In the genomic region with DNA sequence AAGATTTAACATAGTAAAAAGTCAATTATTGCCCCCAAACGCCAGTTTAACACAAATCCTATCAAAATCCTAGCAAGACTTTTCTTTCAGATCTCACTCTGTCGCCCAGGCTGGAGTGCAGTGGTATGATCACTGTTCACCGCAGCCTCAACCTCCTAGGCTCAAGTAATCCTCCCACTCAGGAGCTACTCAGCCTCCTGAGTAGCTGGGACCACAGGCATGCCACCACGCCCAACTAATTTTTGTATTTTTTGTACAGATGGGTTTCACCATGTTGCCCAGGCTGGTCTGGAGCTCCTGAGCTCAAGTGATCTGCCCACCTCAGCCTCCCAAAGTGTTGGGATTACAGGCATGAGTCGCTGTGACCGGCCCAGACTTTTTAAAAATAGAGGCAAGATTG, we compare ENCODE assay signal across 16 cellular contexts. TPM values are rescaled to one million over a fixed set of nuclear protein-coding genes. Genes with fewer than 3 reads are reported as not detected.
DNase-seq lines count a peak whose midpoint lies in the region; ATAC-seq and TF ChIP-seq lines count a peak whose summit lies in the region.
"Had no signal": no experiment of that assay in that cellular context is flagged by ENCODE, and none has a peak within 500 bp of the region (broad histone marks: within the 10 kb centered on the region; RNA-seq: fewer than 3 reads in every experiment).

No MANE protein-coding gene starts in this region.

- no peaks in the 10 kb centered on the region for H3K27me3 Mint-ChIP-seq in activated T-cell treated with anti-CD3 and anti-CD28 coated beads, Interleukin-2, amount 50 U/mL, for 24 hours
- no peaks in the 10 kb centered on the region for H3K27me3 Mint-ChIP-seq in chondrocyte (ENCODE audit: low read depth)
- H3K27me3 Mint-ChIP-seq: activated CD4-positive, alpha-beta memory T cell treated with anti-CD3 and anti-CD28 coated beads, Interleukin-2, amount 10 ng/mL, durations not matched to agents 7 days and 5 days; CD4-positive, alpha-beta memory T cell had no signal

- ATAC-seq in HG03045 (IDR thresholded peaks at IDR 0.05; ENCODE audit: unreplicated experiment) (no peak), HG03135 (IDR thresholded peaks at IDR 0.05; ENCODE audit: unreplicated experiment) (no peak)

- peaks cover 62% of the 10 kb centered on the region for H3K79me2 ChIP-seq in osteoblast (ENCODE audit: insufficient read depth, low read length)

- TF ChIP-seq CTCF in chondrocyte (IDR thresholded peaks at IDR 0.05) (no peak), osteoblast (IDR thresholded peaks at IDR 0.05; ENCODE audit: extremely low read depth, low read depth, low read length) (no peak)

- peak overlapping the region; percentile 87 for H3K27ac Mint-ChIP-seq in activated T-cell treated with anti-CD3 and anti-CD28 coated beads, Interleukin-2, amount 50 U/mL, for 24 hours
- H3K27ac Mint-ChIP-seq in chondrocyte (ENCODE audit: unreplicated experiment), result peak overlapping the region; percentile 2

- peaks cover 24% of the 10 kb centered on the region for H3K36me3 ChIP-seq in osteoblast (ENCODE audit: insufficient read depth, low read length)

- no peak overlapping the region for H3K4me3 Mint-ChIP-seq in activated T-cell treated with anti-CD3 and anti-CD28 coated beads, Interleukin-2, amount 50 U/mL, for 24 hours
- no peak overlapping the region for H3K4me3 Mint-ChIP-seq in chondrocyte (ENCODE audit: unreplicated experiment)

- no peaks in the 10 kb centered on the region for H3K9me3 ChIP-seq in osteoblast (ENCODE audit: low read depth, low read length)

- no peaks in the 10 kb centered on the region for H3K27me3 ChIP-seq in osteoblast (ENCODE audit: insufficient read depth, low read length)

- H3K4me1 ChIP-seq in osteoblast (ENCODE audit: insufficient read depth, low read length), result peaks cover 24% of the 10 kb centered on the region

- H2AFZ ChIP-seq in osteoblast (ENCODE audit: low read length), result no peak overlapping the region

- no peak overlapping the region for H3K4me2 ChIP-seq in osteoblast (ENCODE audit: insufficient read depth, low read length)

- no peak for DNase-seq in activated T-cell treated with anti-CD3 and anti-CD28 coated beads, Interleukin-2, amount 50 U/mL, for 24 hours
- no peak for DNase-seq in activated T-cell treated with anti-CD3 and anti-CD28 coated beads, Interleukin-2, amount 50 U/mL, for 1 hour
- peak; percentile 15 for DNase-seq in LHCN-M2 (ENCODE audit: low read depth)
- no peak for DNase-seq in chondrocyte (ENCODE audit: low spot score)
- DNase-seq in osteoblast (ENCODE audit: insufficient read length, low spot score, missing footprints), result no peak
- DNase-seq in activated gamma-delta T cell (lab: John Stamatoyannopoulos, UW), result no peak
- DNase-seq: activated CD4-positive, alpha-beta memory T cell treated with anti-CD3 and anti-CD28 coated beads, Interleukin-2, amount 10 ng/mL, durations not matched to agents 7 days and 5 days; activated effector memory CD4-positive, alpha-beta T cell treated with Interleukin-2 at 50 U/mL for 16 hours; CD4-positive, alpha-beta memory T cell; DMS53; NCI-H1417 treated with DMSO at 0.1 percent for 48 hours; RPMI8226; SW 1271 had no signal

- peak overlapping the region; percentile 35 for H3K27ac ChIP-seq in osteoblast (ENCODE audit: low read depth, low read length)
- H3K27ac ChIP-seq: VCaP had no signal

- H3K9me3 Mint-ChIP-seq in activated T-cell treated with anti-CD3 and anti-CD28 coated beads, Interleukin-2, amount 50 U/mL, for 24 hours, result no peaks in the 10 kb centered on the region
- H3K9me3 Mint-ChIP-seq in chondrocyte (ENCODE audit: low read depth), result no peaks in the 10 kb centered on the region
- H3K9me3 Mint-ChIP-seq: activated CD4-positive, alpha-beta memory T cell treated with anti-CD3 and anti-CD28 coated beads, Interleukin-2, amount 10 ng/mL, durations not matched to agents 7 days and 5 days had no signal

- H3K4me1 Mint-ChIP-seq in activated T-cell treated with anti-CD3 and anti-CD28 coated beads, Interleukin-2, amount 50 U/mL, for 24 hours (ENCODE audit: low read depth), result peaks cover 45% of the 10 kb centered on the region
- H3K4me1 Mint-ChIP-seq in chondrocyte (ENCODE audit: low read depth), result peaks cover 36% of the 10 kb centered on the region

- peaks cover 18% of the 10 kb centered on the region for H4K20me1 ChIP-seq in osteoblast (ENCODE audit: insufficient read depth, low read length)

- peaks cover 86% of the 10 kb centered on the region for H3K36me3 Mint-ChIP-seq in activated T-cell treated with anti-CD3 and anti-CD28 coated beads, Interleukin-2, amount 50 U/mL, for 24 hours (ENCODE audit: low read depth)
- peaks cover 23% of the 10 kb centered on the region for H3K36me3 Mint-ChIP-seq in chondrocyte (ENCODE audit: low read depth)

- H3K4me3 ChIP-seq in osteoblast (ENCODE audit: insufficient read depth, low read length), result no peak overlapping the region

RNA-seq across cellular contexts. Expression of a gene that starts 4.8 kb away (rescaled TPM):
- total RNA-seq in LHCN-M2 (2014; rRNA removed), result 10.6 and 18.6 TPM in 2 replicates
- 5.8 TPM for polyA plus RNA-seq in LHCN-M2 (2012)
- total RNA-seq in chondrocyte, result 15.1 to 17.5 TPM (median 15.6 TPM) in 3 replicates
- total RNA-seq in osteoblast, result 10.0 and 14.1 TPM in 2 replicates

RNA-seq across cellular contexts. Expression of a gene that starts 7.4 kb away (rescaled TPM):
- 13.3 and 13.9 TPM in 2 replicates for total RNA-seq in LHCN-M2 (2014; rRNA removed)
- 18.7 TPM for polyA plus RNA-seq in LHCN-M2 (2012)
- 3.5 to 5.7 TPM (median 3.9 TPM) in 3 replicates for total RNA-seq in chondrocyte
- total RNA-seq in osteoblast, result 6.5 and 7.2 TPM in 2 replicates

RNA-seq across cellular contexts. Expression of a gene that starts 34.8 kb away (rescaled TPM):
- total RNA-seq in LHCN-M2 (2014; rRNA removed) (86.2 and 90.1 TPM in 2 replicates), chondrocyte (47.4 to 52.8 TPM (median 48.7 TPM) in 3 replicates), osteoblast (62.8 and 64.1 TPM in 2 replicates)
- 41.0 TPM for polyA plus RNA-seq in LHCN-M2 (2012)

RNA-seq across cellular contexts. Expression of a gene that starts 46.4 kb away (rescaled TPM):
- 65.1 and 73.9 TPM in 2 replicates for total RNA-seq in LHCN-M2 (2014; rRNA removed)
- 53.3 TPM for polyA plus RNA-seq in LHCN-M2 (2012)
- total RNA-seq in chondrocyte, result 47.6 to 57.4 TPM (median 48.5 TPM) in 3 replicates
- total RNA-seq in osteoblast, result 46.7 and 54.5 TPM in 2 replicates
